1 cellular context compared by ENCODE assay signal in genomic region chr14:22623047-22623446, GRCh38.
TF ChIP-seq lines count a peak whose summit lies in the region.

No MANE protein-coding gene starts in this region.

TF ChIP-seq in IMR-90, 13 proteins besides CTCF, POLR2A, EP300 and RAD21 (continued from another document):
- no peak for TF ChIP-seq NFE2L2 (IDR thresholded peaks at IDR 0.05; ENCODE audit: low read depth, low read length)
- no peak for TF ChIP-seq CHD1 (IDR thresholded peaks at IDR 0.05; ENCODE audit: low read depth, low read length)
- TF ChIP-seq SMC3 (IDR thresholded peaks at IDR 0.05; ENCODE audit: low read depth, low read length) = no peak
- no peak for TF ChIP-seq MAZ (IDR thresholded peaks at IDR 0.05; ENCODE audit: borderline replicate concordance, low read depth, low read length)
- TF ChIP-seq USF2 (IDR thresholded peaks at IDR 0.05; ENCODE audit: low read depth, low read length) = no peak
- no peak for TF ChIP-seq RFX5 (IDR thresholded peaks at IDR 0.05; ENCODE audit: low read depth, low read length)
- TF ChIP-seq ELK1 (IDR thresholded peaks at IDR 0.05; ENCODE audit: borderline replicate concordance, low read depth, low read length) = no peak
- no peak for TF ChIP-seq RCOR1 (IDR thresholded peaks at IDR 0.05; ENCODE audit: insufficient replicate concordance, low read length)
- TF ChIP-seq BHLHE40 (IDR thresholded peaks at IDR 0.05; ENCODE audit: low read depth, low read length) = no peak
- TF ChIP-seq MAFK (IDR thresholded peaks at IDR 0.05; ENCODE audit: low read depth, low read length) = no peak
- no peak for TF ChIP-seq FOS (IDR thresholded peaks at IDR 0.05; ENCODE audit: low read depth, low read length)
